ENCODE assay signal across 8 cellular contexts in the genomic region with DNA sequence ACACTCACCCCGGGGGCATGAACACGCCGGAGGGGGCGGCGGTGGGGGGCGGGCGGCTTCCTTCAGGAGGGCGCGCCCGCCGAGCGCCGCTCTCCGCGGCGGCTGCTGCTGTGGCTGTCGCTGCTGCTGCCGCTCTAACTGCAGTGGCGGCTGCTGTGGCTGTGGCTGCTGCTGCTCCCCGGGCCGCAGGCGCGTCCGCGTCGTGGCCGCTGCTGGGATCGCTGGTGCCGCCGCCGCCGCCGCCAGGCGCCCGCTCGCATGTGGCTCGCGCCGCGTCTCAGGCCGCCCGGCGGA. TPM values are rescaled to one million over a fixed set of nuclear protein-coding genes. Genes with fewer than 3 reads are reported as not detected.
DNase-seq lines count a peak whose midpoint lies in the region; ATAC-seq and TF ChIP-seq lines count a peak whose summit lies in the region.

A gene with protein sequence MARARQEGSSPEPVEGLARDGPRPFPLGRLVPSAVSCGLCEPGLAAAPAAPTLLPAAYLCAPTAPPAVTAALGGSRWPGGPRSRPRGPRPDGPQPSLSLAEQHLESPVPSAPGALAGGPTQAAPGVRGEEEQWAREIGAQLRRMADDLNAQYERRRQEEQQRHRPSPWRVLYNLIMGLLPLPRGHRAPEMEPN (minus strand): TSS at position 279 of the 294 bp plus-strand sequence. CDS start 2,768 bp downstream, outside the sequence.

- H3K4me3 ChIP-seq in left ventricle myocardium inferior (peak within 1 kb of the TSS; percentile 99), body of pancreas (peak within 1 kb of the TSS; percentile 75 to 98), mesenchymal stem cell (ENCODE audit: insufficient read depth in 1 of 2, low read depth in 1 of 2, low read length in 2 of 2) (peak within 1 kb of the TSS; percentile 95 to 96), vagina (peak within 1 kb of the TSS; percentile 85 to 95)

- intact Hi-C loops in left ventricle myocardium inferior (cut with micrococcal nuclease) = no loop called here
- intact Hi-C loops in left ventricle myocardium superior (cut with micrococcal nuclease) = no loop called here
- intact Hi-C loops in body of pancreas (cut with DNase I) = no loop called here
- intact Hi-C loops in vagina (cut with DNase I) = no loop called here

- peak within 1 kb of the TSS; percentile 10 for H2AFZ ChIP-seq in mesenchymal stem cell (ENCODE audit: low read depth, low read length)

- H3K4me1 ChIP-seq in left ventricle myocardium inferior = peaks cover 58% of the 10 kb centered on the region
- H3K4me1 ChIP-seq in body of pancreas = peaks cover 55% of the 10 kb centered on the region
- H3K4me1 ChIP-seq in mesenchymal stem cell (ENCODE audit: control insufficient read depth, insufficient read depth, low read depth, low read length) = peaks cover 45% of the 10 kb centered on the region
- peaks cover 53% of the 10 kb centered on the region for H3K4me1 ChIP-seq in vagina

- peak within 1 kb of the TSS; percentile 93 to 98 for H3K18ac ChIP-seq in mesenchymal stem cell (ENCODE audit: low read depth in 1 of 2, low read length in 2 of 2)

- H3K14ac ChIP-seq in mesenchymal stem cell (ENCODE audit: low read length in 2 of 2) = peak within 1 kb of the TSS; percentile 45 to 96

- H3K23ac ChIP-seq in mesenchymal stem cell (ENCODE audit: low read length in 2 of 2) = peak within 1 kb of the TSS in 1 of 2 experiments; percentile 81

- peak within 1 kb of the TSS; percentile 62 to 100 for H2BK12ac ChIP-seq in mesenchymal stem cell (ENCODE audit: low read length in 2 of 2)

- WGBS in body of pancreas, 2 donors = 2% methylated on average over 30 of the region's 43 CpGs; no CpG with 5 or more reads in 1 of the 2 donors
- 0% methylated on average over 18 of the region's 43 CpGs for WGBS in mesenchymal stem cell

- peak within 1 kb of the TSS; percentile 29 to 94 for H3K4ac ChIP-seq in mesenchymal stem cell (ENCODE audit: low read depth in 1 of 2, low read length in 2 of 2)

- H3K27ac ChIP-seq in left ventricle myocardium inferior (replicated peaks) (peak within 1 kb of the TSS; percentile 100), body of pancreas (peak within 1 kb of the TSS; percentile 75 to 97 (median 93)), mesenchymal stem cell (ENCODE audit: low read length, poor library complexity, severe bottlenecking) (peak within 1 kb of the TSS; percentile 31), vagina (peak within 1 kb of the TSS; percentile 100)

- H3K27me3 ChIP-seq in left ventricle myocardium inferior (ENCODE audit: low read depth) (no peaks in the 10 kb centered on the region), body of pancreas (no peaks in the 10 kb centered on the region), mesenchymal stem cell (ENCODE audit: control insufficient read depth in 1 of 2, insufficient read depth in 1 of 2, low read length in 2 of 2) (no peaks in the 10 kb centered on the region), vagina (no peaks in the 10 kb centered on the region)

- ATAC-seq in left ventricle myocardium superior = no peak
- no peak for ATAC-seq in body of pancreas
- no peak for ATAC-seq in HG03460 (IDR thresholded peaks at IDR 0.05; ENCODE audit: unreplicated experiment)

- H2BK5ac ChIP-seq in mesenchymal stem cell (ENCODE audit: low read depth, low read length, poor library complexity, severe bottlenecking) = peak within 1 kb of the TSS; percentile 11

- H3K9me3 ChIP-seq in left ventricle myocardium inferior (replicated peaks) = no peaks in the 10 kb centered on the region
- no peaks in the 10 kb centered on the region for H3K9me3 ChIP-seq in body of pancreas
- no peaks in the 10 kb centered on the region for H3K9me3 ChIP-seq in mesenchymal stem cell (ENCODE audit: control insufficient read depth, low read length)
- no peaks in the 10 kb centered on the region for H3K9me3 ChIP-seq in vagina

- no peak for DNase-seq in left ventricle myocardium inferior
- no peak for DNase-seq in left ventricle myocardium superior
- no peak for DNase-seq in body of pancreas
- DNase-seq in mesenchymal stem cell = no peak
- DNase-seq in vagina (ENCODE audit: extremely low spot score in 2 of 2) = no peak
- no peak for DNase-seq in NOMO-1 treated with DMSO at 0.1 percent for 48 hours (lab: John Stamatoyannopoulos, UW; ENCODE audit: unreplicated experiment)
- no peak for DNase-seq in GM19238 (ENCODE audit: insufficient read length, low spot score)

- peak within 1 kb of the TSS; percentile 73 for H3K4me2 ChIP-seq in mesenchymal stem cell (ENCODE audit: low read length, poor library complexity, severe bottlenecking)

- H3K36me3 ChIP-seq in left ventricle myocardium inferior = no peaks in the 10 kb centered on the region
- H3K36me3 ChIP-seq in body of pancreas (replicated peaks in 1 of 2; ENCODE audit: insufficient read depth in 1 of 2, low read depth in 2 of 2) = no peaks in the 10 kb centered on the region
- peaks cover 0 to 6% of the 10 kb centered on the region in 2 experiments for H3K36me3 ChIP-seq in mesenchymal stem cell (ENCODE audit: control insufficient read depth in 1 of 2, insufficient read depth in 2 of 2, low read depth in 1 of 2, low read length in 2 of 2)
- no peaks in the 10 kb centered on the region for H3K36me3 ChIP-seq in vagina

- H2AK5ac ChIP-seq in mesenchymal stem cell (ENCODE audit: low read length, severe bottlenecking) = peak within 1 kb of the TSS; percentile 95

- H4K91ac ChIP-seq in mesenchymal stem cell (ENCODE audit: low read length) = peak within 1 kb of the TSS; percentile 85

- peaks cover 2% of the 10 kb centered on the region for H3K79me1 ChIP-seq in mesenchymal stem cell (replicated peaks; ENCODE audit: low read length, poor library complexity, severe bottlenecking)

- H4K8ac ChIP-seq in mesenchymal stem cell (ENCODE audit: low read length) = peak within 1 kb of the TSS; percentile 69

- TF ChIP-seq POLR2A in body of pancreas (IDR thresholded peaks at IDR 0.05) (peak in 1 of 3 donors; percentile 79), vagina (IDR thresholded peaks at IDR 0.05) (peak in 1 of 2 donors; percentile 78)

- H3K9ac ChIP-seq in mesenchymal stem cell (ENCODE audit: low read length) = peak within 1 kb of the TSS; percentile 94

- H2BK15ac ChIP-seq in mesenchymal stem cell (ENCODE audit: low read depth, poor library complexity, severe bottlenecking) = peak within 1 kb of the TSS; percentile 68

- peak within 1 kb of the TSS; percentile 94 for H2BK120ac ChIP-seq in mesenchymal stem cell (ENCODE audit: low read depth, low read length)

- TF ChIP-seq CTCF in left ventricle myocardium inferior (IDR thresholded peaks at IDR 0.05; ENCODE audit: borderline replicate concordance) (no peak), body of pancreas (IDR thresholded peaks at IDR 0.05) (peak in 1 of 7 experiments; percentile 20), vagina (IDR thresholded peaks at IDR 0.05) (no peak)

RNA-seq across cellular contexts. Expression of the gene that starts here (rescaled TPM):
- 3.9 TPM for total RNA-seq in left ventricle myocardium inferior
- 5.1 TPM for total RNA-seq in left ventricle myocardium superior
- total RNA-seq in body of pancreas = 10 to 100 TPM in 1 of 2 donors, 1 to 10 TPM in 1; 1.3 to 11.4 TPM
- polyA plus RNA-seq in mesenchymal stem cell (2013, experiment 1 of 2) = 7.2 TPM
- 7.0 TPM for polyA plus RNA-seq in mesenchymal stem cell (2013, experiment 2 of 2)
- total RNA-seq in vagina = 4.7 TPM

Comparison
In these comparisons a context has a peak if more than half of its experiments do, and no peak if none do; other contexts are left out.
1. H3K27ac ChIP-seq: peak in every context shown above with its lines; median percentile 100 in left ventricle myocardium inferior; 100 in vagina; 93 in body of pancreas; 31 in mesenchymal stem cell.